11 cellular contexts compared by ENCODE assay signal in genomic region chr4:118991686-118992085, GRCh38.
DNase-seq lines count a peak whose midpoint lies in the region; ATAC-seq, FAIRE-seq and TF ChIP-seq lines count a peak whose summit lies in the region.
"Had no signal": no experiment of that assay in that cellular context is flagged by ENCODE, and none has a peak within 500 bp of the region (broad histone marks: within the 10 kb centered on the region; RNA-seq: fewer than 3 reads in every experiment).

No MANE protein-coding gene starts in this region.

- H3K36me3 ChIP-seq in astrocyte (ENCODE audit: insufficient read depth, low read length), result no peaks in the 10 kb centered on the region
- H3K36me3 ChIP-seq in psoas muscle (ENCODE audit: insufficient read depth in 1 of 2, low read depth in 1 of 2), result no peaks in the 10 kb centered on the region

- H3K4me3 ChIP-seq in astrocyte (ENCODE audit: insufficient read depth, low read depth, low read length) (no peak overlapping the region), psoas muscle (no peak overlapping the region)

- H3K9me3 ChIP-seq in astrocyte (ENCODE audit: insufficient read depth, low read depth, low read length), result no peaks in the 10 kb centered on the region
- H3K9me3 ChIP-seq in psoas muscle, result no peaks in the 10 kb centered on the region

- H2AFZ ChIP-seq in astrocyte (ENCODE audit: low read depth, low read length), result no peak overlapping the region

- H4K20me1 ChIP-seq in astrocyte (ENCODE audit: insufficient read depth, low read length), result no peaks in the 10 kb centered on the region

- H3K9me3 Mint-ChIP-seq in astrocyte (ENCODE audit: unreplicated experiment), result no peaks in the 10 kb centered on the region
- H3K9me3 Mint-ChIP-seq: activated naive CD8-positive, alpha-beta T cell treated with anti-CD3 and anti-CD28 coated beads for 36 hours had no signal

- TF ChIP-seq CTCF in GM10248 (IDR thresholded peaks at IDR 0.05; ENCODE audit: control extremely low read depth, extremely low read depth, low read depth, missing control alignments) (no peak), astrocyte (IDR thresholded peaks at IDR 0.05; ENCODE audit: insufficient read depth, low read depth, low read length) (no peak), psoas muscle (IDR thresholded peaks at IDR 0.05) (no peak), D721Med (IDR thresholded peaks at IDR 0.05; ENCODE audit: insufficient read depth, missing control alignments) (no peak), GM13977 (IDR thresholded peaks at IDR 0.05; ENCODE audit: extremely low read depth, insufficient read depth, missing control alignments) (no peak)

- FAIRE-seq in astrocyte (lab: Jason Lieb, UNC) (peak; percentile 26), D721Med (lab: Jason Lieb, UNC) (no peak)

- H3K4me1 ChIP-seq in astrocyte (ENCODE audit: insufficient read depth, low read length), result peaks cover 13% of the 10 kb centered on the region
- peaks cover 68% of the 10 kb centered on the region for H3K4me1 ChIP-seq in psoas muscle

- POLR2A ChIA-PET in GM10248 (lab: Yijun Ruan, JAX), result no interaction called here

- no peaks in the 10 kb centered on the region for H3K27me3 Mint-ChIP-seq in astrocyte (ENCODE audit: low read depth, unreplicated experiment)
- H3K27me3 Mint-ChIP-seq: activated naive CD8-positive, alpha-beta T cell treated with anti-CD3 and anti-CD28 coated beads for 36 hours had no signal

- H3K79me2 ChIP-seq in astrocyte (ENCODE audit: insufficient read depth, low read length), result no peaks in the 10 kb centered on the region

- no peak overlapping the region for H3K4me3 Mint-ChIP-seq in astrocyte (ENCODE audit: unreplicated experiment)
- H3K4me3 Mint-ChIP-seq: activated naive CD8-positive, alpha-beta T cell treated with anti-CD3 and anti-CD28 coated beads for 36 hours had no signal

- CTCF ChIA-PET in GM10248 (lab: Yijun Ruan, JAX), result interaction anchor here (1.2 kb wide), 1 partner anchor 16 kb away, joined by 3 read pairs; no protein-coding TSS in a partner anchor

- H3K4me1 Mint-ChIP-seq in astrocyte (ENCODE audit: low read depth, unreplicated experiment), result peaks cover 11% of the 10 kb centered on the region
- H3K4me1 Mint-ChIP-seq: activated naive CD8-positive, alpha-beta T cell treated with anti-CD3 and anti-CD28 coated beads for 36 hours had no signal

- H3K27me3 ChIP-seq in astrocyte (ENCODE audit: insufficient read depth, low read length), result no peaks in the 10 kb centered on the region
- no peaks in the 10 kb centered on the region for H3K27me3 ChIP-seq in psoas muscle (ENCODE audit: insufficient read depth in 3 of 3, low read length in 2 of 3)

- in situ Hi-C loops in GM13977 (cut with MboI; ENCODE audit: low pct_unique_long_range_greater_than_20kb, low sequenced_read_pairs, unreplicated experiment), result no loop called here

- ATAC-seq in HG03103 (IDR thresholded peaks at IDR 0.05; ENCODE audit: low read depth, unreplicated experiment), result peak; percentile 71
- no peak for ATAC-seq in psoas muscle

- no peak overlapping the region for H3K9ac ChIP-seq in astrocyte (ENCODE audit: low read length)

- peak; percentile 13 for DNase-seq in GM10248 (ENCODE audit: extremely low spot score)
- no peak for DNase-seq in astrocyte (ENCODE audit: low read depth)
- no peak for DNase-seq in psoas muscle
- DNase-seq in stimulated activated CD4-positive, alpha-beta T cell treated with anti-CD3 and anti-CD28 coated beads, Interleukin-2, amount 100 ng/mL, for 24 hours, result no peak
- DNase-seq in D721Med (ENCODE audit: insufficient read length, low spot score), result no peak
- no peak for DNase-seq in GM13977 (ENCODE audit: low spot score)
- no peak for DNase-seq in NCI-H2107 (lab: John Stamatoyannopoulos, UW)
- DNase-seq: activated naive CD8-positive, alpha-beta T cell treated with anti-CD3 and anti-CD28 coated beads for 36 hours; HCEC 1CT; NCI-H526 had no signal

- H3K27ac Mint-ChIP-seq in astrocyte (ENCODE audit: unreplicated experiment), result no peak overlapping the region
- H3K27ac Mint-ChIP-seq: activated naive CD8-positive, alpha-beta T cell treated with anti-CD3 and anti-CD28 coated beads for 36 hours had no signal

- H3K27ac ChIP-seq in astrocyte (ENCODE audit: low read depth, low read length), result no peak overlapping the region
- H3K27ac ChIP-seq in psoas muscle, result peak overlapping the region; percentile 95

- intact Hi-C loops in psoas muscle (cut with DNase I), result no loop called here

- H3K36me3 Mint-ChIP-seq in astrocyte (ENCODE audit: low read depth, unreplicated experiment), result peaks cover 2% of the 10 kb centered on the region
- H3K36me3 Mint-ChIP-seq: activated naive CD8-positive, alpha-beta T cell treated with anti-CD3 and anti-CD28 coated beads for 36 hours had no signal

- no peak overlapping the region for H3K4me2 ChIP-seq in astrocyte (ENCODE audit: low read length)

- WGBS in psoas muscle, 3 donors, result 81 to 82% (median 82%) methylated on average over 5 of the region's 5 CpGs
